In the genomic region with DNA sequence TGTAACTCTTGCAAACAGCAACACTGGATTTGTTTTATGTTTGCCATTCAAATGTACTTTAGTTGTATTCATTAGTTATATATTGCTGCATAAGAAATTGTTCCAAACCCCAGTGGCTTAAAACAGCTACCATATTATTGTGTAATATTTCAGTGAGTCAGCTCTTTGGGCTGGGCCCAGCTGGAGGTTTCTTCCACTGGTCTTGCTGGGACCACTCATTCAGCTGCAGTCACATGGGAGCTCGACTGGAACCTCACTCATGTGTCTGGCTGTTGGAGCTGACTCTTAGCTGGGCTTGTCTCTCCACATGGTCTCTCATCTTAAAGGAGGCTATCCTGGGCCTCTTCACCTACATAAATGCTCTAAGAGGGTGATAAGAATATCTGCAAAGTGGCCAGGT, we compare ENCODE assay signal across 11 cellular contexts. TPM values are rescaled to one million over a fixed set of nuclear protein-coding genes. Genes with fewer than 3 reads are reported as not detected.
DNase-seq lines count a peak whose midpoint lies in the region; ATAC-seq and TF ChIP-seq lines count a peak whose summit lies in the region.
"Had no signal": no experiment of that assay in that cellular context is flagged by ENCODE, and none has a peak within 500 bp of the region (broad histone marks: within the 10 kb centered on the region; RNA-seq: fewer than 3 reads in every experiment).

No MANE protein-coding gene starts in this region.

- H3K9me3 ChIP-seq in right atrium auricular region (no peaks in the 10 kb centered on the region), prostate gland (no peaks in the 10 kb centered on the region)
- H3K9me3 ChIP-seq: BLaER1 had no signal

- H3K27ac ChIP-seq in brain microvascular endothelial cell (peak overlapping the region; percentile 62), right atrium auricular region (no peak overlapping the region), prostate gland (no peak overlapping the region)
- H3K27ac ChIP-seq: BLaER1 had no signal

- no peaks in the 10 kb centered on the region for H3K36me3 ChIP-seq in brain microvascular endothelial cell (replicated peaks)
- H3K36me3 ChIP-seq in right atrium auricular region: no peaks in the 10 kb centered on the region
- H3K36me3 ChIP-seq in prostate gland: no peaks in the 10 kb centered on the region
- H3K36me3 ChIP-seq: BLaER1 had no signal

- DNase-seq in AG08395 (ENCODE audit: low spot score) (peak; percentile 77), LoVo (ENCODE audit: low spot score) (peak; percentile 23), brain microvascular endothelial cell (peak; percentile 94), right atrium auricular region (ENCODE audit: low spot score) (peak; percentile 84), sciatic nerve (ENCODE audit: low spot score) (no peak), T-helper 1 cell (no peak), prostate gland (ENCODE audit: low spot score) (no peak)
- no peak for DNase-seq in activated CD4-positive, alpha-beta T cell treated with anti-CD3 and anti-CD28 coated beads, Interleukin-2, amount 50 U/mL, for 1 hour
- DNase-seq: activated B cell treated with CpG ODN at 0.5 μM for 24 hours, NCI-H1694 treated with DMSO at 0.1 percent for 48 hours had no signal

- WGBS in prostate gland: 100% methylated on average over 1 of the region's 1 CpG

- no peak for TF ChIP-seq POLR2A in prostate gland (IDR thresholded peaks at IDR 0.05)

- no peak for ATAC-seq in sciatic nerve

- TF ChIP-seq CTCF in brain microvascular endothelial cell (IDR thresholded peaks at IDR 0.05; ENCODE audit: low read depth, low read length, missing control alignments) (no peak), right atrium auricular region (IDR thresholded peaks at IDR 0.05) (no peak), prostate gland (IDR thresholded peaks at IDR 0.05) (no peak)

- in situ Hi-C loops in brain microvascular endothelial cell (cut with HindIII; ENCODE audit: low pct_ligation_motif_present, low sequenced_read_pairs): no loop called here

- H3K27me3 ChIP-seq in brain microvascular endothelial cell (replicated peaks): no peaks in the 10 kb centered on the region
- H3K27me3 ChIP-seq in right atrium auricular region: no peaks in the 10 kb centered on the region
- no peaks in the 10 kb centered on the region for H3K27me3 ChIP-seq in prostate gland (replicated peaks; ENCODE audit: insufficient read depth)
- H3K27me3 ChIP-seq: BLaER1 had no signal

- H3K4me3 ChIP-seq in brain microvascular endothelial cell (ENCODE audit: low read depth, low read length) (no peak overlapping the region), right atrium auricular region (no peak overlapping the region), prostate gland (no peak overlapping the region)
- H3K4me3 ChIP-seq: BLaER1 had no signal

- H3K4me1 ChIP-seq in right atrium auricular region (no peaks in the 10 kb centered on the region), prostate gland (replicated peaks) (no peaks in the 10 kb centered on the region)
- H3K4me1 ChIP-seq: BLaER1 had no signal

- intact Hi-C loops in sciatic nerve (cut with DNase I): no loop called here
- intact Hi-C loops in prostate gland (cut with DNase I): no loop called here

RNA-seq across cellular contexts. Expression of gene PIP4K2A, which starts 23.2 kb away (rescaled TPM):
- total RNA-seq in right atrium auricular region (10 to 100 TPM; 12.1 to 18.3 TPM), sciatic nerve (64.2 TPM), prostate gland (10 to 100 TPM; 13.2 to 17.4 TPM)

Comparison
In these comparisons a context has a peak if more than half of its experiments do, and no peak if none do; other contexts are left out.
1. DNase-seq: peak in AG08395 (single experiment), LoVo (single experiment), brain microvascular endothelial cell (single experiment) and right atrium auricular region (single experiment); none in sciatic nerve (single experiment), activated CD4-positive, alpha-beta T cell treated with anti-CD3 and anti-CD28 coated beads, Interleukin-2, amount 50 U/mL, for 1 hour (single experiment), T-helper 1 cell (0 of 5) and prostate gland (single experiment).